In genomic region chr22:22881116-22882032, GRCh38 we compare ENCODE assay signal across 17 cellular contexts. TPM values are rescaled to one million over a fixed set of nuclear protein-coding genes. Genes with fewer than 3 reads are reported as not detected.
A peak's percentile ranks its signal among the peaks of the same experiment; 100 is the strongest.
DNase-seq lines count a peak whose midpoint lies in the region; ATAC-seq and TF ChIP-seq lines count a peak whose summit lies in the region.
"Had no signal": no experiment of that assay in that cellular context is flagged by ENCODE, and none has a peak within 500 bp of the region (broad histone marks: within the 10 kb centered on the region; RNA-seq: fewer than 3 reads in every experiment).

No MANE protein-coding gene starts in this region.

- H3K4me3 Mint-ChIP-seq in activated B cell treated with CpG ODN at 0.5 μM for 24 hours: peak overlapping the region; percentile 17
- H3K4me3 Mint-ChIP-seq: brain had no signal

- H2AFZ ChIP-seq in SK-N-SH (ENCODE audit: low read depth) (no peak overlapping the region), KMS-11 (ENCODE audit: low read depth) (no peak overlapping the region)
- H2AFZ ChIP-seq: GM23248 had no signal

- H3K9me2 ChIP-seq in SK-N-SH: no peaks in the 10 kb centered on the region

- H3K36me3 ChIP-seq in SK-N-SH (replicated peaks in 1 of 2; ENCODE audit: control insufficient read depth in 1 of 2, insufficient read depth in 2 of 2, low read length in 1 of 2) (no peaks in the 10 kb centered on the region), KMS-11 (ENCODE audit: insufficient read depth) (no peaks in the 10 kb centered on the region), heart left ventricle (no peaks in the 10 kb centered on the region)

- POLR2A ChIA-PET in SK-N-SH (lab: Yijun Ruan, JAX): no interaction called here
- POLR2A ChIA-PET in activated B cell treated with CpG ODN at 0.5 μM for 24 hours (lab: Charles Lee): interaction anchor here (1.1 to 11.1 kb wide), 7 partner anchors 10 to 55 kb away, joined by 3 to 701 read pairs (median 6); no protein-coding TSS in a partner anchor

- peak in 1 of 2 experiments; percentile 77; a peak in 2 of 4 replicates for TF ChIP-seq EP300 in SK-N-SH (IDR thresholded peaks at IDR 0.05; ENCODE audit: borderline replicate concordance in 1 of 2, low read depth in 1 of 2, low read length in 1 of 2)

- H3K4me2 ChIP-seq in SK-N-SH (no peak overlapping the region), KMS-11 (peak overlapping the region; percentile 57; the same call in 1 of the 2 replicates)

- no peaks in the 10 kb centered on the region for H3F3A ChIP-seq in SK-N-SH (replicated peaks; ENCODE audit: insufficient read depth)

- no peak for TF ChIP-seq POLR2A in heart left ventricle (IDR thresholded peaks at IDR 0.05)

- intact Hi-C loops in activated B cell treated with CpG ODN at 0.5 μM for 24 hours (cut with micrococcal nuclease): loop anchor here (1.0 to 5.0 kb wide), 2 partner anchors 16 to 459 kb away; no protein-coding TSS in a partner anchor
- intact Hi-C loops in heart left ventricle (cut with DNase I): loop anchor here in 7 of 10 donors (5.0 to 10.0 kb wide), 8 partner anchors 34 to 667 kb away; no protein-coding TSS in a partner anchor

- H3K9me3 ChIP-seq in SK-N-SH: no peaks in the 10 kb centered on the region
- H3K9me3 ChIP-seq in heart left ventricle: no peaks in the 10 kb centered on the region

- H3K79me2 ChIP-seq in SK-N-SH (ENCODE audit: insufficient read depth) (no peaks in the 10 kb centered on the region), KMS-11 (ENCODE audit: insufficient read depth, low read depth) (no peaks in the 10 kb centered on the region)

- peak; percentile 79 for DNase-seq in SK-N-SH
- DNase-seq in activated B cell treated with CpG ODN at 0.5 μM for 24 hours: peak; percentile 38
- DNase-seq in ureter (ENCODE audit: low spot score): peak; percentile 29
- no peak for DNase-seq in effector CD4-positive, alpha-beta T cell
- no peak for DNase-seq in heart left ventricle
- no peak for DNase-seq in GM03348 (ENCODE audit: low spot score)
- DNase-seq: ACHN; activated naive CD4-positive, alpha-beta T cell; dorsolateral prefrontal cortex; NCI-H1694; NK-92 treated with Interleukin-12 subunit alpha and Interleukin-12 subunit beta, amount 100 ng/mL, for 24 hours had no signal

- no peak for TF ChIP-seq CTCF in SK-N-SH (IDR thresholded peaks at IDR 0.05)
- TF ChIP-seq CTCF in KMS-11 (conservative IDR thresholded peaks at IDR 0.05; ENCODE audit: low read depth, low read length): no peak
- no peak for TF ChIP-seq CTCF in activated B cell treated with CpG ODN at 0.5 μM for 24 hours (IDR thresholded peaks at IDR 0.05)
- no peak for TF ChIP-seq CTCF in heart left ventricle (IDR thresholded peaks at IDR 0.05)

- H3K4me1 ChIP-seq in SK-N-SH (ENCODE audit: control insufficient read depth in 1 of 2, insufficient read depth in 2 of 2, low read depth in 1 of 2, low read length in 1 of 2): peaks cover 0 to 33% of the 10 kb centered on the region in 2 experiments; a peak in 2 of 4 replicates
- H3K4me1 ChIP-seq in KMS-11 (ENCODE audit: low read depth, poor library complexity, severe bottlenecking): peaks cover 90% of the 10 kb centered on the region
- H3K4me1 ChIP-seq in heart left ventricle: no peaks in the 10 kb centered on the region

- H3K4me3 ChIP-seq in SK-N-SH (ENCODE audit: low read depth in 2 of 2, low read length in 1 of 2): no peak overlapping the region
- H3K4me3 ChIP-seq in KMS-11 (IDR thresholded peaks at IDR 0.05; ENCODE audit: insufficient read depth, low read depth, low read length): no peak overlapping the region
- H3K4me3 ChIP-seq in heart left ventricle: no peak overlapping the region
- H3K4me3 ChIP-seq: dorsolateral prefrontal cortex, GM12878, GM23248, SK-N-MC had no signal

- ATAC-seq in SK-N-SH treated with all-trans-retinoic acid at 6 μM for 48 hours (no peak; the same call in 2 of the 3 replicates), activated B cell treated with CpG ODN at 0.5 μM for 24 hours (ENCODE audit: low read depth) (peak; percentile 23), heart left ventricle (no peak)
- ATAC-seq: GM12878 had no signal

- H3K27me3 Mint-ChIP-seq in activated B cell treated with CpG ODN at 0.5 μM for 24 hours: no peaks in the 10 kb centered on the region

- no peaks in the 10 kb centered on the region for H3K9me3 Mint-ChIP-seq in activated B cell treated with CpG ODN at 0.5 μM for 24 hours
- H3K9me3 Mint-ChIP-seq: brain had no signal

- H3K27me3 ChIP-seq in SK-N-SH (ENCODE audit: insufficient read depth): peaks cover 6% of the 10 kb centered on the region
- H3K27me3 ChIP-seq in KMS-11 (ENCODE audit: insufficient read depth, low read depth): peaks cover 7% of the 10 kb centered on the region; the same call in 1 of the 2 replicates
- peaks cover 0 to 6% (median 0%) of the 10 kb centered on the region in 9 donors for H3K27me3 ChIP-seq in heart left ventricle

- CTCF ChIA-PET in SK-N-SH (lab: Yijun Ruan, JAX): interaction anchor here (0.8 to 10.5 kb wide), 23 partner anchors 10 to 459 kb away, joined by 3 to 344 read pairs (median 6); partner anchors contain the start of gene PRAME
- CTCF ChIA-PET in activated B cell treated with CpG ODN at 0.5 μM for 24 hours (lab: Charles Lee): interaction anchor here (0.6 to 11.1 kb wide), 10 partner anchors 15 to 129 kb away, joined by 3 to 365 read pairs (median 40); no protein-coding TSS in a partner anchor

- TF ChIP-seq RAD21 in SK-N-SH (IDR thresholded peaks at IDR 0.05; ENCODE audit: low read length): peak; percentile 4; the same call in 1 of the 2 replicates

- 14% methylated on average over 8 of the region's 10 CpGs for WGBS in SK-N-SH (ENCODE audit: low lambda C conversion rate)
- 54 to 74% (median 63%) methylated on average over 9 to 10 of the region's 10 CpGs for WGBS in heart left ventricle, 4 donors

- H3K4me1 Mint-ChIP-seq in activated B cell treated with CpG ODN at 0.5 μM for 24 hours: peaks cover 87% of the 10 kb centered on the region
- H3K4me1 Mint-ChIP-seq: brain had no signal

- H3K27ac Mint-ChIP-seq in activated B cell treated with CpG ODN at 0.5 μM for 24 hours: peak overlapping the region; percentile 64

- H3K27ac ChIP-seq in SK-N-SH (ENCODE audit: low read depth in 2 of 2, low read length in 1 of 2) (peak overlapping the region in 1 of 2 experiments; percentile 76; a peak in 2 of 4 replicates), KMS-11 (no peak overlapping the region), heart left ventricle (no peak overlapping the region)
- H3K27ac ChIP-seq: dorsolateral prefrontal cortex, GM23248, SK-N-MC had no signal

- no peak overlapping the region for H3K9ac ChIP-seq in SK-N-SH
- no peak overlapping the region for H3K9ac ChIP-seq in KMS-11
- H3K9ac ChIP-seq: GM23248 had no signal

- H3K36me3 Mint-ChIP-seq in activated B cell treated with CpG ODN at 0.5 μM for 24 hours (ENCODE audit: low read depth): no peaks in the 10 kb centered on the region
- H3K36me3 Mint-ChIP-seq: brain had no signal

- H4K20me1 ChIP-seq in SK-N-SH (ENCODE audit: insufficient read depth) (no peaks in the 10 kb centered on the region), KMS-11 (ENCODE audit: insufficient read depth) (no peaks in the 10 kb centered on the region)

TF ChIP-seq in SK-N-SH, 30 proteins besides CTCF, POLR2A, EP300 and RAD21 (continues in another document):
- TF ChIP-seq MEF2A (IDR thresholded peaks at IDR 0.05; ENCODE audit: borderline replicate concordance, low read depth): no peak
- TF ChIP-seq MXI1 (IDR thresholded peaks at IDR 0.05; ENCODE audit: low read depth, low read length): peak; percentile 82; the same call in 1 of the 2 replicates
- TF ChIP-seq RFX5 (IDR thresholded peaks at IDR 0.05; ENCODE audit: low read length): no peak
- no peak for TF ChIP-seq PBX3 (IDR thresholded peaks at IDR 0.05)
- TF ChIP-seq EZH2phosphoT487 (IDR thresholded peaks at IDR 0.05; ENCODE audit: borderline replicate concordance, low read depth): no peak
- TF ChIP-seq GATA2 (CRISPR knock-in tag; IDR thresholded peaks at IDR 0.05): peak; percentile 98
- TF ChIP-seq RCOR1 (IDR thresholded peaks at IDR 0.05; ENCODE audit: low read length): peak; percentile 94
- TF ChIP-seq FOSL2 (IDR thresholded peaks at IDR 0.05; ENCODE audit: borderline replicate concordance, low read depth): no peak

TF ChIP-seq in SK-N-SH treated with all-trans-retinoic acid at 6 μM for 48 hours, 23 proteins besides CTCF, POLR2A, EP300 and RAD21:
- no peak for TF ChIP-seq POU6F1 (CRISPR knock-in tag; IDR thresholded peaks at IDR 0.05; ENCODE audit: borderline replicate concordance, low read depth)
- TF ChIP-seq ZNF70 (CRISPR knock-in tag; IDR thresholded peaks at IDR 0.05): no peak
TF ChIP-seq in SK-N-SH treated with all-trans-retinoic acid at 6 μM for 48 hours: peak in this region for 0.

RNA-seq across cellular contexts. Expression of gene IGLL5, which starts 6.2 kb away (rescaled TPM):
- polyA plus RNA-seq in SK-N-SH (2012; rRNA removed) (not detected in 2 replicates), heart left ventricle (under 1 TPM; 0.23 to 0.26 TPM)
- polyA plus RNA-seq in SK-N-SH (2012; cell fraction: cytosol; rRNA removed): not detected in 2 replicates
- not detected in 2 replicates for polyA plus RNA-seq in SK-N-SH (2012; cell fraction: nucleus; rRNA removed)
- total RNA-seq in activated B cell treated with CpG ODN at 0.5 μM for 24 hours (189 and 195 TPM in 2 replicates), ureter (34.5 TPM), heart left ventricle (1 to 10 TPM in 2 of 9 donors, under 1 TPM in 3, not detected in 4; 0.56 to 2.6 (median 0.85) TPM)
- total RNA-seq: GM12878, GM23248 had no signal
- polyA plus RNA-seq: GM12878, GM23248 had no signal

Comparison
In these comparisons a context has a peak if more than half of its experiments do, and no peak if none do; other contexts are left out.
1. DNase-seq: peak in SK-N-SH (single experiment), activated B cell treated with CpG ODN at 0.5 μM for 24 hours (single experiment) and ureter (single experiment); none in effector CD4-positive, alpha-beta T cell (single experiment), heart left ventricle (0 of 5) and GM03348 (single experiment).